10 cellular contexts compared by ENCODE assay signal in the genomic region with DNA sequence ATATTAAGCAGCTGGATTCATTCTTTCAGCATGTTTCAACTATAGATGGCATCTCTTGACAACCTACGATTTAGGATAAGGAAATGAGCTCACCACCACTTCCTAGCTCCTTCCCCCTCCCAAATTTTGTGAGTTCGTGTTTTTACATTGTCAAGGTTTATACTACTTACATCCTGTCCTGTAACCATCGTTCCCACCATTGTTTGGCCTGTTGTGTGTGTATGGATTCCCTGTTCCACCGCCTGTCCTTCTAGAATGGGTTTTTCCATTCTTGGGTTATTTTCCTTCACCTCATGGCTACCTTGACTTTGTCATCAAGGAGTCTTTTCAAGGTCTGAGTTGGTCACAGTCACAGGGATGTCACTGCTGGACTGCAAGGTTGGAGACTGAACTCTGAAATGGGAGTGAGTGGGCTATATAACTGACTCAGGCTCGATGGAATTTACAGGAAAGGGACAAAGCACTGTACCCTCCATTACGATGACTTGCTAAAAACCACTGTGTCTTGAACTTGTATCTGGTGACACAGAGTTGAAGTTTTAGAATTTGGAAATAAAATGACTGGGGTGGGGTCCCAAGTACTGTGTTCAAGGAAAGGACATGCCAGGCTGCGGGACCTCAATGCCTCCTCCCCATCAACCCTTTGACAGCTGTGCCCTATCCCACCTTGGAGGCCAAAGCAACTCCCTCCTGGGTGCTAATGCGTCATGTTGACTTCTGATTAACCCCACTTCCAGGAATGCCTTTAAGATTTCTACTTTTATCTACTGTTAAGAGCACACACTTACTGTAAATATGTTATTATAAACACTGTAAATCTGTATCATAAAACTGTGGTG.
DNase-seq lines count a peak whose midpoint lies in the region; ATAC-seq and TF ChIP-seq lines count a peak whose summit lies in the region.
"Had no signal": no experiment of that assay in that cellular context is flagged by ENCODE, and none has a peak within 500 bp of the region (broad histone marks: within the 10 kb centered on the region; RNA-seq: fewer than 3 reads in every experiment).

No MANE protein-coding gene starts in this region.

- no peak overlapping the region for H3K4me3 ChIP-seq in Jurkat, Clone E6-1 (ENCODE audit: low read length)
- H3K4me3 ChIP-seq in ascending aorta (no peak overlapping the region), neural progenitor cell (no peak overlapping the region)
- H3K4me3 ChIP-seq: esophagus muscularis mucosa had no signal

- peaks cover 6% of the 10 kb centered on the region for H3K27me3 Mint-ChIP-seq in neural progenitor cell (ENCODE audit: insufficient read depth, low read depth)

- no peaks in the 10 kb centered on the region for H3K36me3 Mint-ChIP-seq in neural progenitor cell

- no peaks in the 10 kb centered on the region for H4K20me1 ChIP-seq in neural progenitor cell (ENCODE audit: low read depth)

- no peak overlapping the region for H3K9ac ChIP-seq in neural progenitor cell
- H3K9ac ChIP-seq: KMS-11 had no signal

- no peak overlapping the region for H3K27ac Mint-ChIP-seq in neural progenitor cell

- peak overlapping the region; percentile 19 to 43 for H3K27ac ChIP-seq in ascending aorta
- H3K27ac ChIP-seq in neural progenitor cell = no peak overlapping the region
- H3K27ac ChIP-seq: KMS-11 had no signal

- H3K4me3 Mint-ChIP-seq in neural progenitor cell = peak overlapping the region; percentile 20

- intact Hi-C loops in ascending aorta (cut with DNase I) = no loop called here

- no peaks in the 10 kb centered on the region for H3K9me3 ChIP-seq in ascending aorta
- H3K9me3 ChIP-seq in neural progenitor cell (ENCODE audit: low read depth) = no peaks in the 10 kb centered on the region
- H3K9me3 ChIP-seq: esophagus muscularis mucosa had no signal

- no peaks in the 10 kb centered on the region for H3K27me3 ChIP-seq in ascending aorta
- no peaks in the 10 kb centered on the region for H3K27me3 ChIP-seq in neural progenitor cell

- H3F3A ChIP-seq in neural progenitor cell (ENCODE audit: low read depth) = no peaks in the 10 kb centered on the region

- no peaks in the 10 kb centered on the region for H3K36me3 ChIP-seq in ascending aorta
- no peaks in the 10 kb centered on the region for H3K36me3 ChIP-seq in neural progenitor cell

- H2AFZ ChIP-seq in neural progenitor cell (replicated peaks) = no peak overlapping the region

- no peaks in the 10 kb centered on the region for H3K9me3 Mint-ChIP-seq in neural progenitor cell

- ATAC-seq in HG03097 (IDR thresholded peaks at IDR 0.05; ENCODE audit: low FRiP score, unreplicated experiment) (no peak), GM19324 (IDR thresholded peaks at IDR 0.05; ENCODE audit: low FRiP score, unreplicated experiment) (no peak)

- H3K4me1 Mint-ChIP-seq in neural progenitor cell = peaks cover 5% of the 10 kb centered on the region

- TF ChIP-seq CTCF in ascending aorta (IDR thresholded peaks at IDR 0.05) = no peak
- no peak for TF ChIP-seq CTCF in neural progenitor cell (IDR thresholded peaks at IDR 0.05)

- H3K79me2 ChIP-seq in neural progenitor cell (ENCODE audit: low read depth) = no peaks in the 10 kb centered on the region

- DNase-seq in Daoy (ENCODE audit: low read depth) = peak; percentile 47
- DNase-seq in Jurkat, Clone E6-1 (ENCODE audit: low read depth, low spot score) = peak; percentile 48
- no peak for DNase-seq in ascending aorta (ENCODE audit: low spot score in 2 of 2)
- no peak for DNase-seq in neural progenitor cell (ENCODE audit: low spot score)
- DNase-seq in anterior cingulate cortex (lab: John Stamatoyannopoulos, UW) = no peak
- DNase-seq: amniotic stem cell had no signal

- no peak overlapping the region for H3K4me2 ChIP-seq in neural progenitor cell
- H3K4me2 ChIP-seq: KMS-11 had no signal

- H3K4me1 ChIP-seq in ascending aorta (peaks cover 0 to 18% of the 10 kb centered on the region in 2 donors), neural progenitor cell (no peaks in the 10 kb centered on the region)

Comparison
In these comparisons a context has a peak if more than half of its experiments do, and no peak if none do; other contexts are left out.
1. DNase-seq: peak in Daoy (single experiment) and Jurkat, Clone E6-1 (single experiment); none in ascending aorta (0 of 2), neural progenitor cell (single experiment) and anterior cingulate cortex (0 of 58).